ENCODE assay signal across 8 cellular contexts in the genomic region with DNA sequence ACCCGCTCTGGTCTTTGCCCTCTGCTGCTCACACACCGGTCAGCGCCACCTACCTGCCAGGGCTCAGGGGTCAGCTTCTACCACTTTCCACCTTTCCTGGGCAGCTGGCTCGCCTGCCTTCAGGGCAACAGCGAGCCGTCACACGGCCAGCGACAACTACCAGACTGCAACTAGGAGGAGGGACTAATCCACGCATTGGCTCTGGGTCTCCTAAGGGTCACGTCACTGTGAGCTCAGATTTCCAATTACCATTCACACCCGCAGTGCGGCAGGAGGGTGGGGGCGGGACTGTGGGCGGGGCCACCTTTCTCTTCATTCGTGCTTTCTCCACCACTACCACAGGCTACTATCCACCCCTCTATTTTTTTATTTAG. TPM values are rescaled to one million over a fixed set of nuclear protein-coding genes. Genes with fewer than 3 reads are reported as not detected.
A peak's percentile ranks its signal among the peaks of the same experiment; 100 is the strongest.
DNase-seq lines count a peak whose midpoint lies in the region; ATAC-seq and TF ChIP-seq lines count a peak whose summit lies in the region.

BEX5 (minus strand) TSS at position 172 of the 374 bp plus-strand sequence. CDS start 1,712 bp downstream, outside the sequence.

- peaks cover 25% of the 10 kb centered on the region for H3K27me3 Mint-ChIP-seq in mesothelial cell of epicardium (ENCODE audit: low read depth)
- H3K27me3 Mint-ChIP-seq in stimulated activated naive B cell treated with anti-CD40 and anti-IgM and Interleukin-4, amounts not matched to agents 10 μg/mL and 1 μg/mL and 100 μg/mL, for 72 hours, result peaks cover 25 to 39% of the 10 kb centered on the region in 2 donors

- H3K36me3 ChIP-seq in ectodermal cell (ENCODE audit: control insufficient read depth, insufficient read depth, low read length), result no peaks in the 10 kb centered on the region

- H3K9me3 Mint-ChIP-seq in mesothelial cell of epicardium, result peaks cover 38% of the 10 kb centered on the region
- H3K9me3 Mint-ChIP-seq in stimulated activated naive B cell treated with anti-CD40 and anti-IgM and Interleukin-4, amounts not matched to agents 10 μg/mL and 1 μg/mL and 100 μg/mL, for 72 hours, result no peaks in the 10 kb centered on the region

- peaks cover 10% of the 10 kb centered on the region for H3K27me3 ChIP-seq in ectodermal cell (ENCODE audit: control insufficient read depth, insufficient read depth, low read length, poor library complexity, severe bottlenecking)

- H3K4me3 ChIP-seq in GM08714 (ENCODE audit: low read length) (peak within 1 kb of the TSS; percentile 20; the same call in 1 of the 2 replicates), ectodermal cell (ENCODE audit: insufficient read depth, low read depth, low read length) (peak within 1 kb of the TSS; percentile 28)

- H3K27ac ChIP-seq in ectodermal cell (ENCODE audit: insufficient read depth, low read depth, low read length, poor library complexity, severe bottlenecking), result no peak within 1 kb of the TSS

- DNase-seq in NCI-H187 treated with DMSO at 0.1 percent for 48 hours (lab: John Stamatoyannopoulos, UW) (peak; percentile 49), mesothelial cell of epicardium (ENCODE audit: low spot score in 2 of 2, unreplicated experiment in 2 of 2) (no peak), Kasumi-1 (lab: John Stamatoyannopoulos, UW) (no peak)
- peak; percentile 38 to 43 for DNase-seq in activated CD4-positive, alpha-beta T cell treated with anti-CD3 and anti-CD28 coated beads, Interleukin-2, amount 50 U/mL, for 48 hours
- DNase-seq in stimulated activated naive B cell treated with anti-CD40 and anti-IgM and Interleukin-4, amounts not matched to agents 10 μg/mL and 1 μg/mL and 100 μg/mL, for 72 hours, result peak; percentile 9

- H3K4me1 Mint-ChIP-seq in mesothelial cell of epicardium, result no peaks in the 10 kb centered on the region
- H3K4me1 Mint-ChIP-seq in stimulated activated naive B cell treated with anti-CD40 and anti-IgM and Interleukin-4, amounts not matched to agents 10 μg/mL and 1 μg/mL and 100 μg/mL, for 72 hours, result peaks cover 8 to 21% of the 10 kb centered on the region in 2 donors

- peak within 1 kb of the TSS; percentile 55 for H3K4me3 Mint-ChIP-seq in mesothelial cell of epicardium
- H3K4me3 Mint-ChIP-seq in stimulated activated naive B cell treated with anti-CD40 and anti-IgM and Interleukin-4, amounts not matched to agents 10 μg/mL and 1 μg/mL and 100 μg/mL, for 72 hours, result peak within 1 kb of the TSS; percentile 93 to 95

- no peaks in the 10 kb centered on the region for H3K36me3 Mint-ChIP-seq in mesothelial cell of epicardium
- H3K36me3 Mint-ChIP-seq in stimulated activated naive B cell treated with anti-CD40 and anti-IgM and Interleukin-4, amounts not matched to agents 10 μg/mL and 1 μg/mL and 100 μg/mL, for 72 hours, result no peaks in the 10 kb centered on the region

- 21% methylated on average over 12 to 15 of the region's 15 CpGs for WGBS in ectodermal cell, 2 experiments

- H3K27ac Mint-ChIP-seq in mesothelial cell of epicardium, result no peak within 1 kb of the TSS
- peak within 1 kb of the TSS; percentile 51 for H3K27ac Mint-ChIP-seq in stimulated activated naive B cell treated with anti-CD40 and anti-IgM and Interleukin-4, amounts not matched to agents 10 μg/mL and 1 μg/mL and 100 μg/mL, for 72 hours

- H3K4me1 ChIP-seq in ectodermal cell (ENCODE audit: control insufficient read depth, insufficient read depth, low read length), result no peaks in the 10 kb centered on the region

- peak; percentile 93 for ATAC-seq in HG02642 (IDR thresholded peaks at IDR 0.05; ENCODE audit: poor library complexity, unreplicated experiment)
- ATAC-seq in stimulated activated naive B cell treated with anti-CD40 and anti-IgM and Interleukin-4, amounts not matched to agents 10 μg/mL and 1 μg/mL and 100 μg/mL, for 72 hours (replicated peaks), result peak; percentile 81 to 95

- TF ChIP-seq CTCF in mesothelial cell of epicardium (IDR thresholded peaks at IDR 0.05; ENCODE audit: unreplicated experiment), result no peak

- H3K9me3 ChIP-seq in ectodermal cell (ENCODE audit: control insufficient read depth, low read length), result no peaks in the 10 kb centered on the region

RNA-seq across cellular contexts. Expression of gene BEX5, which starts in this region (rescaled TPM):
- polyA plus RNA-seq in ectodermal cell (2013, experiment 1 of 4), result 2.7 TPM
- 3.2 TPM for polyA plus RNA-seq in ectodermal cell (2013, experiment 2 of 4)
- 2.8 TPM for polyA plus RNA-seq in ectodermal cell (2013, experiment 3 of 4)
- polyA plus RNA-seq in ectodermal cell (2013, experiment 4 of 4), result 3.6 TPM
- total RNA-seq in mesothelial cell of epicardium, result 0.36 TPM in 1 of 3 replicates, not detected in the others

Comparison
In these comparisons a context has a peak if more than half of its experiments do, and no peak if none do; other contexts are left out.
1. DNase-seq: peak in NCI-H187 treated with DMSO at 0.1 percent for 48 hours (single experiment), activated CD4-positive, alpha-beta T cell treated with anti-CD3 and anti-CD28 coated beads, Interleukin-2, amount 50 U/mL, for 48 hours (2 of 2) and stimulated activated naive B cell treated with anti-CD40 and anti-IgM and Interleukin-4, amounts not matched to agents 10 μg/mL and 1 μg/mL and 100 μg/mL, for 72 hours (single experiment); none in mesothelial cell of epicardium (0 of 2) and Kasumi-1 (0 of 2).